Comparison of ENCODE assay signal across 19 cellular contexts in genomic region chr7:11620406-11620805, GRCh38.
DNase-seq lines count a peak whose midpoint lies in the region; ATAC-seq, FAIRE-seq and TF ChIP-seq lines count a peak whose summit lies in the region.
"Had no signal": no experiment of that assay in that cellular context is flagged by ENCODE, and none has a peak within 500 bp of the region (broad histone marks: within the 10 kb centered on the region; RNA-seq: fewer than 3 reads in every experiment).

No MANE protein-coding gene starts in this region.

- TF ChIP-seq CTCF in liver (IDR thresholded peaks at IDR 0.05; ENCODE audit: low read depth, low read length, missing input control) (no peak), HepG2 (CRISPR knock-in tag; IDR thresholded peaks at IDR 0.05) (no peak), PC-9 (conservative IDR thresholded peaks at IDR 0.05) (no peak)

- no peaks in the 10 kb centered on the region for H3K36me3 Mint-ChIP-seq in natural killer cell treated with Interleukin-12 subunit alpha and Interleukin-12 subunit beta and Interleukin-15 and Interleukin-18, amount 100 ng/mL, for 72 hours
- H3K36me3 Mint-ChIP-seq: CD8-positive, alpha-beta T cell; IgD-negative memory B cell had no signal

- no peak for TF ChIP-seq POLR2A in HepG2 (IDR thresholded peaks at IDR 0.05; ENCODE audit: insufficient read depth in 1 of 2, low read depth in 2 of 2, low read length in 2 of 2)

- H2AFZ ChIP-seq in HepG2 (ENCODE audit: low read length) (no peak overlapping the region), PC-9 (0 out of 2 replicates have a peak overlapping the region, but pooled peaks have one; percentile 35)

- no peaks in the 10 kb centered on the region for H4K20me1 ChIP-seq in HepG2 (ENCODE audit: insufficient read depth, low read length)
- no peaks in the 10 kb centered on the region for H4K20me1 ChIP-seq in PC-9 (ENCODE audit: insufficient read depth)
- H4K20me1 ChIP-seq: BLaER1 treated with 17β-estradiol and CSF1 and Interleukin-3, amounts not matched to agents 10 nM and 100 nM had no signal

- H3K27me3 ChIP-seq in liver (ENCODE audit: control insufficient read depth in 4 of 4, insufficient read depth in 4 of 4, low read length in 3 of 4): no peaks in the 10 kb centered on the region
- no peaks in the 10 kb centered on the region for H3K27me3 ChIP-seq in HepG2 (ENCODE audit: control insufficient read depth in 1 of 2, insufficient read depth in 2 of 2, low read length in 2 of 2)
- H3K27me3 ChIP-seq in PC-9 (ENCODE audit: insufficient read depth, low read depth): no peaks in the 10 kb centered on the region
- no peaks in the 10 kb centered on the region for H3K27me3 ChIP-seq in HAP-1 (ENCODE audit: low read depth)
- H3K27me3 ChIP-seq: BLaER1 treated with 17β-estradiol and CSF1 and Interleukin-3, amounts not matched to agents 10 nM and 100 nM had no signal

- peaks cover 0 to 13% (median 8%) of the 10 kb centered on the region in 4 donors for H3K4me1 ChIP-seq in liver (ENCODE audit: control insufficient read depth in 4 of 4, insufficient read depth in 4 of 4, low read length in 3 of 4)
- no peaks in the 10 kb centered on the region for H3K4me1 ChIP-seq in HepG2 (ENCODE audit: insufficient read depth, low read length)
- no peaks in the 10 kb centered on the region for H3K4me1 ChIP-seq in PC-9 (replicated peaks; ENCODE audit: insufficient read depth)
- H3K4me1 ChIP-seq in HAP-1: no peaks in the 10 kb centered on the region
- H3K4me1 ChIP-seq: BLaER1 treated with 17β-estradiol and CSF1 and Interleukin-3, amounts not matched to agents 10 nM and 100 nM had no signal

- no peak overlapping the region for H3K4me3 Mint-ChIP-seq in natural killer cell treated with Interleukin-12 subunit alpha and Interleukin-12 subunit beta and Interleukin-15 and Interleukin-18, amount 100 ng/mL, for 72 hours
- H3K4me3 Mint-ChIP-seq: CD8-positive, alpha-beta T cell; H9; IgD-negative memory B cell had no signal

- no peaks in the 10 kb centered on the region for H3K9me3 ChIP-seq in liver (ENCODE audit: control insufficient read depth in 4 of 4, low read length in 3 of 4)
- no peaks in the 10 kb centered on the region for H3K9me3 ChIP-seq in HepG2 (ENCODE audit: low read length)
- H3K9me3 ChIP-seq in PC-9 (ENCODE audit: insufficient read depth, low read depth): peaks cover 20% of the 10 kb centered on the region
- no peaks in the 10 kb centered on the region for H3K9me3 ChIP-seq in HAP-1

- ATAC-seq in HepG2 (no peak), left lobe of liver (peak; percentile 75), GM18520 (IDR thresholded peaks at IDR 0.05; ENCODE audit: unreplicated experiment) (no peak)
- no peak for ATAC-seq in natural killer cell treated with Interleukin-12 subunit alpha and Interleukin-12 subunit beta and Interleukin-15 and Interleukin-18, amount 100 ng/mL, for 72 hours
- ATAC-seq: CD8-positive, alpha-beta T cell had no signal

- H3K9ac ChIP-seq in liver (ENCODE audit: low read depth in 1 of 2, low read length in 2 of 2) (peak overlapping the region in 1 of 2 donors; percentile 41), HepG2 (ENCODE audit: insufficient read depth, low read depth, low read length) (no peak overlapping the region)
- H3K9ac ChIP-seq: BLaER1 treated with 17β-estradiol and CSF1 and Interleukin-3, amounts not matched to agents 10 nM and 100 nM had no signal

- no peak for DNase-seq in HepG2 (ENCODE audit: low spot score)
- no peak for DNase-seq in PC-9
- DNase-seq in left lobe of liver (ENCODE audit: low spot score): no peak
- no peak for DNase-seq in SKM-1 (lab: John Stamatoyannopoulos, UW; ENCODE audit: unreplicated experiment)
- DNase-seq in HAP-1 (ENCODE audit: low spot score in 2 of 2): no peak
- no peak for DNase-seq in natural killer cell treated with Interleukin-12 subunit alpha and Interleukin-12 subunit beta and Interleukin-15 and Interleukin-18, amount 100 ng/mL, for 72 hours (ENCODE audit: low spot score)
- DNase-seq: Calu3; CD8-positive, alpha-beta T cell; DMS79 treated with DMSO at 0.1 percent for 48 hours; GF-D8; H9; KBM-7 had no signal

- POLR2A ChIA-PET in HepG2 (lab: Yijun Ruan, JAX) (no interaction called here), PC-9 (lab: Charles Lee; ENCODE audit: unreplicated experiment) (no interaction called here)

- in situ Hi-C loops in HepG2 (cut with HindIII; ENCODE audit: extremely low pct_ligation_motif_present, low pct_unique_long_range_greater_than_20kb) (no loop called here), HAP-1 (cut with MboI; ENCODE audit: low sequenced_read_pairs) (no loop called here)

- intact Hi-C loops in HepG2 (cut with micrococcal nuclease; ENCODE audit: unreplicated experiment): no loop called here
- intact Hi-C loops in PC-9 (cut with micrococcal nuclease; ENCODE audit: unreplicated experiment): no loop called here

- no peak for FAIRE-seq in HepG2 (lab: Jason Lieb, UNC)
- FAIRE-seq: H1 had no signal

- H3F3A ChIP-seq in PC-9 (ENCODE audit: insufficient read depth, low read depth): no peaks in the 10 kb centered on the region; the same call in 1 of the 2 replicates

- H3K27ac ChIP-seq in liver (ENCODE audit: low read depth in 1 of 2, low read length in 2 of 2) (peak overlapping the region; percentile 86 to 95), HepG2 (ENCODE audit: extremely low read length, insufficient read depth, low read length) (no peak overlapping the region), PC-9 (no peak overlapping the region)
- H3K27ac ChIP-seq: 22Rv1; BLaER1 treated with 17β-estradiol and CSF1 and Interleukin-3, amounts not matched to agents 10 nM and 100 nM; HL-60 had no signal

- H3K4me3 ChIP-seq in liver (ENCODE audit: low read depth in 1 of 3, low read length in 3 of 3) (peak overlapping the region; percentile 30 to 54 (median 53)), HepG2 (replicated peaks in 1 of 3; ENCODE audit: insufficient read depth in 1 of 3, low read depth in 2 of 3, low read length in 3 of 3) (no peak overlapping the region), PC-9 (no peak overlapping the region), HAP-1 (no peak overlapping the region)
- H3K4me3 ChIP-seq: BLaER1 treated with 17β-estradiol and CSF1 and Interleukin-3, amounts not matched to agents 10 nM and 100 nM had no signal

- H3K4me1 Mint-ChIP-seq in natural killer cell treated with Interleukin-12 subunit alpha and Interleukin-12 subunit beta and Interleukin-15 and Interleukin-18, amount 100 ng/mL, for 72 hours (ENCODE audit: low read depth in 2 of 2): no peaks in the 10 kb centered on the region
- H3K4me1 Mint-ChIP-seq: IgD-negative memory B cell had no signal

- no peaks in the 10 kb centered on the region for H3K27me3 Mint-ChIP-seq in natural killer cell treated with Interleukin-12 subunit alpha and Interleukin-12 subunit beta and Interleukin-15 and Interleukin-18, amount 100 ng/mL, for 72 hours
- H3K27me3 Mint-ChIP-seq: IgD-negative memory B cell had no signal

- H3K79me2 ChIP-seq in HepG2 (ENCODE audit: insufficient read depth, low read length) (no peaks in the 10 kb centered on the region), PC-9 (ENCODE audit: low read depth) (no peaks in the 10 kb centered on the region)

- TF ChIP-seq EP300 in HepG2 (IDR thresholded peaks at IDR 0.05; ENCODE audit: low read depth in 2 of 2, low read length in 2 of 2) (no peak), HepG2 (CRISPR knock-in tag; IDR thresholded peaks at IDR 0.05; ENCODE audit: borderline replicate concordance) (no peak)

- H3K27ac Mint-ChIP-seq in natural killer cell treated with Interleukin-12 subunit alpha and Interleukin-12 subunit beta and Interleukin-15 and Interleukin-18, amount 100 ng/mL, for 72 hours: no peak overlapping the region
- H3K27ac Mint-ChIP-seq: CD8-positive, alpha-beta T cell; IgD-negative memory B cell had no signal

- TF ChIP-seq RAD21 in liver (IDR thresholded peaks at IDR 0.05) (no peak), HepG2 (CRISPR knock-in tag; IDR thresholded peaks at IDR 0.05) (no peak)

- H3K4me2 ChIP-seq in HepG2 (ENCODE audit: low read depth, low read length): no peak overlapping the region
- H3K4me2 ChIP-seq in PC-9: no peak overlapping the region
- H3K4me2 ChIP-seq: BLaER1 treated with 17β-estradiol and CSF1 and Interleukin-3, amounts not matched to agents 10 nM and 100 nM had no signal

- CTCF ChIA-PET in HepG2 (lab: Yijun Ruan, JAX; ENCODE audit: low intra/inter-chr PET ratio, low total read pairs): no interaction called here
- CTCF ChIA-PET in PC-9 (lab: Charles Lee): no interaction called here

- BruUV-seq in HepG2 (replicated peaks; lab: Mats Ljungman, UMichigan): no TSS peak
- BruUV-seq in PC-9 (replicated peaks; lab: Mats Ljungman, UMichigan): no TSS peak

- H3K36me3 ChIP-seq in liver (ENCODE audit: control insufficient read depth in 4 of 4, insufficient read depth in 3 of 4, low read depth in 1 of 4, low read length in 3 of 4) (no peaks in the 10 kb centered on the region), HepG2 (replicated peaks in 1 of 2; ENCODE audit: control insufficient read depth in 1 of 2, insufficient read depth in 2 of 2, low read length in 2 of 2) (no peaks in the 10 kb centered on the region), PC-9 (ENCODE audit: low read depth) (no peaks in the 10 kb centered on the region), HAP-1 (replicated peaks) (no peaks in the 10 kb centered on the region)
- H3K36me3 ChIP-seq: BLaER1 treated with 17β-estradiol and CSF1 and Interleukin-3, amounts not matched to agents 10 nM and 100 nM had no signal

- H3K9me3 Mint-ChIP-seq in natural killer cell treated with Interleukin-12 subunit alpha and Interleukin-12 subunit beta and Interleukin-15 and Interleukin-18, amount 100 ng/mL, for 72 hours: peaks cover 11% of the 10 kb centered on the region
- H3K9me3 Mint-ChIP-seq: CD8-positive, alpha-beta T cell; H9 had no signal

- 51% methylated on average over 1 of the region's 1 CpG for WGBS in liver
- 0% methylated on average over 1 of the region's 1 CpG for WGBS in HepG2 (ENCODE audit: low lambda C conversion rate)

- H3K9me2 ChIP-seq in PC-9 (ENCODE audit: insufficient read depth): peaks cover 5% of the 10 kb centered on the region; the same call in 1 of the 2 replicates

Comparison
In these comparisons a context has a peak if more than half of its experiments do, and no peak if none do; other contexts are left out.
1. H3K27ac ChIP-seq: peak in liver (2 of 2); none in HepG2 (single experiment) and PC-9 (single experiment).
2. H3K4me3 ChIP-seq: peak in liver (3 of 3); none in HepG2 (0 of 3), PC-9 (single experiment) and HAP-1 (single experiment).